9 cellular contexts compared by ENCODE assay signal in genomic region chr1:81549588-81550127, GRCh38.
DNase-seq lines count a peak whose midpoint lies in the region; ATAC-seq and TF ChIP-seq lines count a peak whose summit lies in the region.
"Had no signal": no experiment of that assay in that cellular context is flagged by ENCODE, and none has a peak within 500 bp of the region (broad histone marks: within the 10 kb centered on the region; RNA-seq: fewer than 3 reads in every experiment).

No MANE protein-coding gene starts in this region.

- no peak overlapping the region for H3K27ac ChIP-seq in colonic mucosa
- H3K27ac ChIP-seq: HL-60 had no signal

- H3K9me3 Mint-ChIP-seq in activated naive CD8-positive, alpha-beta T cell treated with anti-CD3 and anti-CD28 coated beads, Interleukin-2, amount 50 U/mL, for 24 hours, result no peaks in the 10 kb centered on the region

- TF ChIP-seq CTCF in AG09319 (IDR thresholded peaks at IDR 0.05; ENCODE audit: low read depth, low read length) (peak; percentile 60), colonic mucosa (IDR thresholded peaks at IDR 0.05) (peak; percentile 13)

- no peaks in the 10 kb centered on the region for H3K27me3 Mint-ChIP-seq in activated naive CD8-positive, alpha-beta T cell treated with anti-CD3 and anti-CD28 coated beads, Interleukin-2, amount 50 U/mL, for 24 hours

- H3K4me3 ChIP-seq in colonic mucosa, result no peak overlapping the region

- no peak overlapping the region for H3K4me3 Mint-ChIP-seq in activated naive CD8-positive, alpha-beta T cell treated with anti-CD3 and anti-CD28 coated beads, Interleukin-2, amount 50 U/mL, for 24 hours

- no peaks in the 10 kb centered on the region for H3K9me3 ChIP-seq in colonic mucosa

- no peaks in the 10 kb centered on the region for H3K27me3 ChIP-seq in colonic mucosa

- no peaks in the 10 kb centered on the region for H3K4me1 ChIP-seq in colonic mucosa

- peak; percentile 57 for ATAC-seq in GM19035 (IDR thresholded peaks at IDR 0.05; ENCODE audit: unreplicated experiment)
- peak; percentile 42 for ATAC-seq in HG03097 (IDR thresholded peaks at IDR 0.05; ENCODE audit: low FRiP score, unreplicated experiment)
- no peak for ATAC-seq in activated naive CD8-positive, alpha-beta T cell treated with anti-CD3 and anti-CD28 coated beads, Interleukin-2, amount 50 U/mL, for 24 hours

- DNase-seq in AG09319 (ENCODE audit: extremely low read depth, low read depth) (peak; percentile 11), NCI-H2227 treated with DMSO at 0.1 percent for 48 hours (lab: John Stamatoyannopoulos, UW) (peak; percentile 34), colonic mucosa (no peak), myocyte (ENCODE audit: low read depth) (peak; percentile 31), anterior cingulate cortex (lab: John Stamatoyannopoulos, UW) (no peak)
- no peak for DNase-seq in activated naive CD8-positive, alpha-beta T cell treated with anti-CD3 and anti-CD28 coated beads, Interleukin-2, amount 50 U/mL, for 24 hours

- no peaks in the 10 kb centered on the region for H3K36me3 ChIP-seq in colonic mucosa

- no peaks in the 10 kb centered on the region for H3K36me3 Mint-ChIP-seq in activated naive CD8-positive, alpha-beta T cell treated with anti-CD3 and anti-CD28 coated beads, Interleukin-2, amount 50 U/mL, for 24 hours (ENCODE audit: low read depth)

- H3K4me1 Mint-ChIP-seq in activated naive CD8-positive, alpha-beta T cell treated with anti-CD3 and anti-CD28 coated beads, Interleukin-2, amount 50 U/mL, for 24 hours, result no peaks in the 10 kb centered on the region

- intact Hi-C loops in colonic mucosa (cut with DNase I), result no loop called here

- H3K27ac Mint-ChIP-seq in activated naive CD8-positive, alpha-beta T cell treated with anti-CD3 and anti-CD28 coated beads, Interleukin-2, amount 50 U/mL, for 24 hours, result no peak overlapping the region

- no peak overlapping the region for H3K9ac ChIP-seq in colonic mucosa (ENCODE audit: low read depth in 2 of 2, low read length in 2 of 2)

Comparison
In these comparisons a context has a peak if more than half of its experiments do, and no peak if none do; other contexts are left out.
1. DNase-seq: peak in AG09319 (single experiment), NCI-H2227 treated with DMSO at 0.1 percent for 48 hours (single experiment) and myocyte (single experiment); none in colonic mucosa (single experiment), anterior cingulate cortex (0 of 58) and activated naive CD8-positive, alpha-beta T cell treated with anti-CD3 and anti-CD28 coated beads, Interleukin-2, amount 50 U/mL, for 24 hours (single experiment).